1 cellular context compared by ENCODE assay signal in genomic region chr13:106492576-106493323, GRCh38.
TF ChIP-seq lines count a peak whose summit lies in the region.

No MANE protein-coding gene starts in this region.

TF ChIP-seq in GM23338, 12 proteins besides CTCF, POLR2A, EP300 and RAD21 (continued from another document):
- TF ChIP-seq REST (IDR thresholded peaks at IDR 0.05; ENCODE audit: unreplicated experiment): peak; percentile 12
